ENCODE assay signal across 22 cellular contexts in genomic region chr10:74207681-74208080, GRCh38. TPM values are rescaled to one million over a fixed set of nuclear protein-coding genes. Genes with fewer than 3 reads are reported as not detected.
DNase-seq lines count a peak whose midpoint lies in the region; ATAC-seq, FAIRE-seq and TF ChIP-seq lines count a peak whose summit lies in the region.
"Had no signal": no experiment of that assay in that cellular context is flagged by ENCODE, and none has a peak within 500 bp of the region (broad histone marks: within the 10 kb centered on the region; RNA-seq: fewer than 3 reads in every experiment).

No MANE protein-coding gene starts in this region.

- H3K27me3 ChIP-seq in BLaER1, result no peaks in the 10 kb centered on the region
- no peaks in the 10 kb centered on the region for H3K27me3 ChIP-seq in HCT116 (ENCODE audit: insufficient read depth, low read length)
- H3K27me3 ChIP-seq: gastroesophageal sphincter, transverse colon had no signal

- peaks cover 16% of the 10 kb centered on the region for H4K20me1 ChIP-seq in BLaER1
- H4K20me1 ChIP-seq in HCT116 (ENCODE audit: insufficient read depth), result no peaks in the 10 kb centered on the region

- no peak for TF ChIP-seq POLR2A in HCT116 (IDR thresholded peaks at IDR 0.05; ENCODE audit: borderline replicate concordance, extremely low read depth, insufficient read depth, insufficient read length)

- no peak for DNase-seq in HCT116 (ENCODE audit: low read depth, low spot score)
- DNase-seq in WTC11 (ENCODE audit: low spot score), result no peak
- peak; percentile 80 for DNase-seq in myocyte (ENCODE audit: low read depth)
- DNase-seq in EL, result no peak
- no peak for DNase-seq in activated CD4-positive, CD25-positive, alpha-beta regulatory T cell (lab: John Stamatoyannopoulos, UW)
- no peak for DNase-seq in frontal cortex (ENCODE audit: low spot score in 2 of 2)
- DNase-seq: activated CD8-positive, alpha-beta T cell treated with anti-CD3 and anti-CD28 coated beads, Interleukin-2, amount 10 ng/mL, durations not matched to agents 7 days and 5 days; activated T-cell treated with anti-CD3 and anti-CD28 coated beads, Interleukin-2, amount 50 U/mL, for 72 hours; kidney glomerular epithelial cell; NCI-H526 treated with DMSO at 0.1 percent for 48 hours; PC-9; stimulated activated CD4-positive, alpha-beta T cell treated with anti-CD3 and anti-CD28 coated beads, Interleukin-1b, Interleukin-23, amount 100 ng/mL, for 48 hours; stimulated activated naive CD8-positive, alpha-beta T cell treated with anti-CD3 and anti-CD28 coated beads, Interleukin-15, amount 100 ng/mL, for 72 hours; T-helper 17 cell; WERI-Rb-1 had no signal

- no peaks in the 10 kb centered on the region for H3K9me3 ChIP-seq in BLaER1
- no peaks in the 10 kb centered on the region for H3K9me3 ChIP-seq in HCT116 (ENCODE audit: control insufficient read depth in 1 of 2, insufficient read depth in 1 of 2, low read depth in 1 of 2, low read length in 2 of 2)
- H3K9me3 ChIP-seq: gastroesophageal sphincter, transverse colon had no signal

- H3K9me2 ChIP-seq in HCT116 (ENCODE audit: insufficient read depth), result no peaks in the 10 kb centered on the region

- RAD21 ChIA-PET in HCT116 (lab: Charles Lee; ENCODE audit: low non-redundant PET in 1 of 2, low total read pairs in 2 of 2, uncharacterized antibody in 2 of 2, unreplicated experiment in 2 of 2), result no interaction called here

- H3K4me2 ChIP-seq in BLaER1 (peak overlapping the region; percentile 16; the same call in 1 of the 2 replicates), HCT116 (ENCODE audit: low read length) (no peak overlapping the region)
- H3K4me2 ChIP-seq: KMS-11, PC-9 had no signal

- no peaks in the 10 kb centered on the region for H3K27me3 Mint-ChIP-seq in WTC11 (ENCODE audit: low read depth)
- H3K27me3 Mint-ChIP-seq: stimulated activated naive CD8-positive, alpha-beta T cell treated with anti-CD3 and anti-CD28 coated beads, Interleukin-15, amount 100 ng/mL, for 72 hours; T-helper 17 cell had no signal

- no peak for FAIRE-seq in frontal cortex (lab: Jason Lieb, UNC)

- no peak overlapping the region for H3K4me3 Mint-ChIP-seq in WTC11
- H3K4me3 Mint-ChIP-seq: activated CD8-positive, alpha-beta T cell treated with anti-CD3 and anti-CD28 coated beads, Interleukin-2, amount 10 ng/mL, durations not matched to agents 7 days and 5 days; activated T-cell treated with anti-CD3 and anti-CD28 coated beads, Interleukin-2, amount 50 U/mL, for 72 hours; nephron; stimulated activated naive CD8-positive, alpha-beta T cell treated with anti-CD3 and anti-CD28 coated beads, Interleukin-15, amount 100 ng/mL, for 72 hours; T-helper 17 cell had no signal

- H3K9ac ChIP-seq in BLaER1, result no peak overlapping the region
- no peak overlapping the region for H3K9ac ChIP-seq in HCT116 (ENCODE audit: low read length)
- H3K9ac ChIP-seq: KMS-11 had no signal

- H3K4me3 ChIP-seq in BLaER1 (no peak overlapping the region), HCT116 (replicated peaks in 1 of 2; ENCODE audit: low read depth in 1 of 2, low read length in 2 of 2) (no peak overlapping the region)
- H3K4me3 ChIP-seq: gastroesophageal sphincter, PC-9, transverse colon had no signal

- H3K9me3 Mint-ChIP-seq in WTC11, result peaks cover 5% of the 10 kb centered on the region; the same call in 1 of the 2 replicates
- H3K9me3 Mint-ChIP-seq: activated naive CD4-positive, alpha-beta T cell treated with anti-CD3 and anti-CD28 coated beads, Interleukin-2, amount 50 U/mL, for 72 hours; activated T-cell treated with anti-CD3 and anti-CD28 coated beads, Interleukin-2, amount 50 U/mL, for 72 hours; nephron; stimulated activated naive CD8-positive, alpha-beta T cell treated with anti-CD3 and anti-CD28 coated beads, Interleukin-15, amount 100 ng/mL, for 72 hours had no signal

- H3K36me3 ChIP-seq in BLaER1 (peaks cover 24% of the 10 kb centered on the region), HCT116 (ENCODE audit: control insufficient read depth in 1 of 2, insufficient read depth in 2 of 2, low read length in 2 of 2) (no peaks in the 10 kb centered on the region)
- H3K36me3 ChIP-seq: transverse colon had no signal

- no peak for TF ChIP-seq RAD21 in HCT116 (IDR thresholded peaks at IDR 0.05; ENCODE audit: low read depth)

- POLR2A ChIA-PET in HCT116 (lab: Charles Lee) (no interaction called here), WTC11 (lab: Charles Lee) (interaction anchor here (1.2 kb wide), 1 partner anchor 58 kb away, joined by 5 read pairs; the partner anchor contains the start of gene AP3M1)

- H3K36me3 Mint-ChIP-seq in WTC11, result peaks cover 3% of the 10 kb centered on the region; the same call in 1 of the 2 replicates

- peaks cover 38% of the 10 kb centered on the region for H3K79me2 ChIP-seq in HCT116 (ENCODE audit: insufficient read depth, low read length)

- ATAC-seq in HCT116, result peak; percentile 9; the same call in 1 of the 2 replicates
- peak; percentile 21 for ATAC-seq in WTC11
- ATAC-seq in HG03175 (IDR thresholded peaks at IDR 0.05; ENCODE audit: unreplicated experiment), result no peak
- ATAC-seq: activated CD8-positive, alpha-beta T cell treated with anti-CD3 and anti-CD28 coated beads, Interleukin-2, amount 10 ng/mL, durations not matched to agents 7 days and 5 days; activated naive CD4-positive, alpha-beta T cell treated with anti-CD3 and anti-CD28 coated beads, Interleukin-2, amount 50 U/mL, for 72 hours; activated T-cell treated with anti-CD3 and anti-CD28 coated beads, Interleukin-2, amount 50 U/mL, for 72 hours; gastroesophageal sphincter; stimulated activated naive CD8-positive, alpha-beta T cell treated with anti-CD3 and anti-CD28 coated beads, Interleukin-15, amount 100 ng/mL, for 72 hours; T-helper 17 cell had no signal

- H2AFZ ChIP-seq in HCT116 (ENCODE audit: low read depth, low read length, poor library complexity, severe bottlenecking), result no peak overlapping the region
- H2AFZ ChIP-seq: PC-9 had no signal

- peaks cover 13% of the 10 kb centered on the region; the same call in 1 of the 2 replicates for H3K4me1 Mint-ChIP-seq in WTC11

- intact Hi-C loops in HCT116 (cut with micrococcal nuclease), result no loop called here

- H3K27ac ChIP-seq in BLaER1 (no peak overlapping the region), HCT116 (ENCODE audit: low read depth, low read length) (no peak overlapping the region)
- H3K27ac ChIP-seq: gastroesophageal sphincter, KMS-11, PC-9, transverse colon, WERI-Rb-1 had no signal

- TF ChIP-seq CTCF in HCT116 (IDR thresholded peaks at IDR 0.05 in 2 of 3, conservative IDR thresholded peaks at IDR 0.05 in 1 of 3; ENCODE audit: borderline replicate concordance in 1 of 3, insufficient read depth in 1 of 3, low read depth in 2 of 3, low read length in 2 of 3) (no peak), WTC11 (IDR thresholded peaks at IDR 0.05) (no peak)

- BruUV-seq in HCT116 (replicated peaks; lab: Mats Ljungman, UMichigan), result no TSS peak

- H3K27ac Mint-ChIP-seq in WTC11, result peak overlapping the region; percentile 57
- H3K27ac Mint-ChIP-seq: activated CD8-positive, alpha-beta T cell treated with anti-CD3 and anti-CD28 coated beads, Interleukin-2, amount 10 ng/mL, durations not matched to agents 7 days and 5 days; activated T-cell treated with anti-CD3 and anti-CD28 coated beads, Interleukin-2, amount 50 U/mL, for 72 hours; nephron; stimulated activated naive CD8-positive, alpha-beta T cell treated with anti-CD3 and anti-CD28 coated beads, Interleukin-15, amount 100 ng/mL, for 72 hours; T-helper 17 cell had no signal

- CTCF ChIA-PET in HCT116 (lab: Charles Lee) (no interaction called here), WTC11 (lab: Charles Lee) (interaction anchor here (0.6 kb wide), 1 partner anchor 328 kb away, joined by 3 read pairs; no protein-coding TSS in a partner anchor)

- H3K4me1 ChIP-seq in BLaER1, result peaks cover 9% of the 10 kb centered on the region
- peaks cover 0 to 16% of the 10 kb centered on the region in 2 experiments; a peak in 2 of 4 replicates for H3K4me1 ChIP-seq in HCT116 (ENCODE audit: control insufficient read depth in 1 of 2, insufficient read depth in 2 of 2, low read length in 2 of 2)
- H3K4me1 ChIP-seq: gastroesophageal sphincter had no signal

TF ChIP-seq in HCT116, 20 proteins besides CTCF, POLR2A, EP300 and RAD21:
- TF ChIP-seq EZH2phosphoT487 (IDR thresholded peaks at IDR 0.05; ENCODE audit: borderline replicate concordance) (no peak), EGR1 (IDR thresholded peaks at IDR 0.05; ENCODE audit: low read depth) (no peak), JUND (IDR thresholded peaks at IDR 0.05) (no peak), SRF (IDR thresholded peaks at IDR 0.05; ENCODE audit: low read depth) (no peak)
- TF ChIP-seq, protein P1, sequence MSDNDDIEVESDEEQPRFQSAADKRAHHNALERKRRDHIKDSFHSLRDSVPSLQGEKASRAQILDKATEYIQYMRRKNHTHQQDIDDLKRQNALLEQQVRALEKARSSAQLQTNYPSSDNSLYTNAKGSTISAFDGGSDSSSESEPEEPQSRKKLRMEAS (IDR thresholded peaks at IDR 0.05), result no peak

TF ChIP-seq in WTC11, 78 proteins besides CTCF, POLR2A, EP300 and RAD21:
- no peak for TF ChIP-seq KAT7 (CRISPR knock-in tag; IDR thresholded peaks at IDR 0.05; ENCODE audit: borderline replicate concordance)

RNA-seq across cellular contexts. Expression of gene ADK, which starts 56.7 kb away (rescaled TPM):
- total RNA-seq in HCT116 (2021; ENCODE audit: unreplicated experiment), result 55.0 TPM
- 25.4 and 36.5 TPM in 2 replicates for polyA plus RNA-seq in HCT116 (2012)
- total RNA-seq in WTC11 (2021), result 30.2 to 32.7 TPM (median 32.5 TPM) in 3 replicates
- total RNA-seq in myocyte, result 65.4 and 68.1 TPM in 2 replicates
- 29.7 TPM for polyA plus RNA-seq in myocyte (2012)
- total RNA-seq in frontal cortex, result 25.3 TPM

RNA-seq across cellular contexts. Expression of gene AP3M1, which starts 57.1 kb away (rescaled TPM):
- 34.4 TPM for total RNA-seq in HCT116 (2021; ENCODE audit: unreplicated experiment)
- 12.7 and 17.3 TPM in 2 replicates for polyA plus RNA-seq in HCT116 (2012)
- total RNA-seq in WTC11 (2021), result 33.7 to 37.3 TPM (median 36.5 TPM) in 3 replicates
- total RNA-seq in myocyte, result 39.1 and 40.6 TPM in 2 replicates
- 24.0 TPM for polyA plus RNA-seq in myocyte (2012)
- 31.0 TPM for total RNA-seq in frontal cortex
